16 cellular contexts compared by ENCODE assay signal in genomic region chr1:116760487-116760886, GRCh38.
A peak's percentile ranks its signal among the peaks of the same experiment; 100 is the strongest.
DNase-seq lines count a peak whose midpoint lies in the region; ATAC-seq lines count a peak whose summit lies in the region.
"Had no signal": no experiment of that assay in that cellular context is flagged by ENCODE, and none has a peak within 500 bp of the region (broad histone marks: within the 10 kb centered on the region; RNA-seq: fewer than 3 reads in every experiment).

No MANE protein-coding gene starts in this region.

- peaks cover 77% of the 10 kb centered on the region for H3K36me3 Mint-ChIP-seq in activated naive CD4-positive, alpha-beta T cell treated with anti-CD3 and anti-CD28 coated beads, Interleukin-2, amount 50 U/mL, for 24 hours
- H3K36me3 Mint-ChIP-seq in central memory CD8-positive, alpha-beta T cell (ENCODE audit: insufficient read depth): peaks cover 82% of the 10 kb centered on the region

- no peak for ATAC-seq in central memory CD8-positive, alpha-beta T cell (replicated peaks; ENCODE audit: extremely low read depth, poor library complexity, severe bottlenecking)
- ATAC-seq in GM21786 (IDR thresholded peaks at IDR 0.05; ENCODE audit: unreplicated experiment): no peak
- ATAC-seq: upper lobe of right lung had no signal

- peak overlapping the region; percentile 94 for H3K27ac Mint-ChIP-seq in activated naive CD4-positive, alpha-beta T cell treated with anti-CD3 and anti-CD28 coated beads, Interleukin-2, amount 50 U/mL, for 24 hours
- H3K27ac Mint-ChIP-seq in central memory CD8-positive, alpha-beta T cell (ENCODE audit: low read depth): peak overlapping the region; percentile 98

- DNase-seq in NCI-H146 (lab: John Stamatoyannopoulos, UW): peak; percentile 46
- DNase-seq in NCI-H146 treated with DMSO at 0.1 percent for 48 hours (lab: John Stamatoyannopoulos, UW; ENCODE audit: unreplicated experiment): no peak
- DNase-seq in activated naive CD4-positive, alpha-beta T cell treated with Interleukin-2 at 50 U/mL for 16 hours: no peak
- DNase-seq in central memory CD8-positive, alpha-beta T cell (ENCODE audit: low spot score in 2 of 2): no peak
- DNase-seq in NCI-H748 treated with DMSO at 0.1 percent for 48 hours (lab: John Stamatoyannopoulos, UW): no peak
- DNase-seq in OCI-M2 (lab: John Stamatoyannopoulos, UW; ENCODE audit: unreplicated experiment): no peak
- DNase-seq: activated CD4-positive, CD25-positive, alpha-beta regulatory T cell; COR-L47; HCEC 1CT; MV-4-11; NCI-H187; retina; stimulated activated CD4-positive, alpha-beta T cell treated with anti-CD3 and anti-CD28 coated beads, Interleukin-4, amount 100 ng/mL, for 24 hours; upper lobe of right lung had no signal

- peaks cover 55% of the 10 kb centered on the region for H3K4me1 Mint-ChIP-seq in activated naive CD4-positive, alpha-beta T cell treated with anti-CD3 and anti-CD28 coated beads, Interleukin-2, amount 50 U/mL, for 24 hours
- peaks cover 68% of the 10 kb centered on the region for H3K4me1 Mint-ChIP-seq in central memory CD8-positive, alpha-beta T cell

- H3K27me3 Mint-ChIP-seq in activated naive CD4-positive, alpha-beta T cell treated with anti-CD3 and anti-CD28 coated beads, Interleukin-2, amount 50 U/mL, for 24 hours: no peaks in the 10 kb centered on the region
- H3K27me3 Mint-ChIP-seq in central memory CD8-positive, alpha-beta T cell: no peaks in the 10 kb centered on the region

- H3K9me3 Mint-ChIP-seq in activated naive CD4-positive, alpha-beta T cell treated with anti-CD3 and anti-CD28 coated beads, Interleukin-2, amount 50 U/mL, for 24 hours: no peaks in the 10 kb centered on the region
- H3K9me3 Mint-ChIP-seq in central memory CD8-positive, alpha-beta T cell: no peaks in the 10 kb centered on the region

- peak overlapping the region; percentile 92 for H3K4me3 Mint-ChIP-seq in activated naive CD4-positive, alpha-beta T cell treated with anti-CD3 and anti-CD28 coated beads, Interleukin-2, amount 50 U/mL, for 24 hours
- peak overlapping the region; percentile 96 for H3K4me3 Mint-ChIP-seq in central memory CD8-positive, alpha-beta T cell
